ENCODE assay signal across 10 cellular contexts in the genomic region with DNA sequence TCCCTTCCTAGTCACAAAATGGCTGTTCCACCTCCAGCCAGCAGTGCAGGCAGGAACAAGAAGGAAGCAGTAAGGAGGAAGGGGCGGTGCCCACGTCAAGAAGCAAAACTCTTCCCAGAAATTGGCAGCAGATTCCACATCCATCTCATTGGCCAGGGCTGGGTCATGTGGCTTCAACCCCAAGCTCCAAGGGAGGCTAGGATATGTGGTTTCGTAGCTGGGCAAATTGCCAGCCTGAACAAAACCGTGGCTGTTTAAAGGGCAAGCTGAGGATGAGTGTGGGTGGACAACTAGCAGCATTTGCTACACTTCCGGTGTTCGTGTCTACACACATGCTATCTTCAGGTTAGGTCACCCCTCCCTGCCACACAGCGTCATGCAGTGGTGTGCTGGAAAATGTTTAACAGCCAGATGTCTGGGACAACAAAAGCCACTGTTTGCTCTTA.
A peak's percentile ranks its signal among the peaks of the same experiment; 100 is the strongest.
DNase-seq lines count a peak whose midpoint lies in the region; ATAC-seq and TF ChIP-seq lines count a peak whose summit lies in the region.
"Had no signal": no experiment of that assay in that cellular context is flagged by ENCODE, and none has a peak within 500 bp of the region (broad histone marks: within the 10 kb centered on the region; RNA-seq: fewer than 3 reads in every experiment).

No MANE protein-coding gene starts in this region.

- H3K4me3 Mint-ChIP-seq in activated T-cell treated with anti-CD3 and anti-CD28 coated beads, Interleukin-2, amount 50 U/mL, for 24 hours, result no peak overlapping the region
- H3K4me3 Mint-ChIP-seq in activated T-helper 1 cell treated with anti-CD3 and anti-CD28 coated beads, Interleukin-12 subunit alpha, Interleukin-12 subunit beta, Interleukin-2, Interleukin-4 antibody, amounts not matched to agents 30 ng/mL and 10 ng/mL and 1 ng/mL, durations not matched to agents 14 hours and 24 hours and 36 hours, result no peak overlapping the region
- H3K4me3 Mint-ChIP-seq: T-helper 1 cell treated with Interleukin-12 subunit alpha and Interleukin-12 subunit beta and Interleukin-4 antibody, amounts not matched to agents 30 μg/mL and 1 μg/mL, for 36 hours had no signal

- peaks cover 43% of the 10 kb centered on the region for H3K27me3 Mint-ChIP-seq in activated T-cell treated with anti-CD3 and anti-CD28 coated beads, Interleukin-2, amount 50 U/mL, for 24 hours
- peaks cover 7% of the 10 kb centered on the region for H3K27me3 Mint-ChIP-seq in activated T-helper 1 cell treated with anti-CD3 and anti-CD28 coated beads, Interleukin-12 subunit alpha, Interleukin-12 subunit beta, Interleukin-2, Interleukin-4 antibody, amounts not matched to agents 30 ng/mL and 10 ng/mL and 1 ng/mL, durations not matched to agents 14 hours and 24 hours and 36 hours (ENCODE audit: insufficient read depth)

- no peaks in the 10 kb centered on the region for H3K9me3 Mint-ChIP-seq in activated T-cell treated with anti-CD3 and anti-CD28 coated beads, Interleukin-2, amount 50 U/mL, for 24 hours
- no peaks in the 10 kb centered on the region for H3K9me3 Mint-ChIP-seq in activated T-helper 1 cell treated with anti-CD3 and anti-CD28 coated beads, Interleukin-12 subunit alpha, Interleukin-12 subunit beta, Interleukin-2, Interleukin-4 antibody, amounts not matched to agents 30 ng/mL and 10 ng/mL and 1 ng/mL, durations not matched to agents 14 hours and 24 hours and 36 hours
- H3K9me3 Mint-ChIP-seq: T-helper 1 cell treated with Interleukin-12 subunit alpha and Interleukin-12 subunit beta and Interleukin-4 antibody, amounts not matched to agents 30 μg/mL and 1 μg/mL, for 36 hours had no signal

- no peak overlapping the region for H3K4me3 ChIP-seq in fibroblast of villous mesenchyme (ENCODE audit: low read depth, low read length)

- ATAC-seq in HG03571 (IDR thresholded peaks at IDR 0.05; ENCODE audit: unreplicated experiment), result no peak

- H3K27ac ChIP-seq in substantia nigra (ENCODE audit: low read depth, low read length, poor library complexity, severe bottlenecking), result peak overlapping the region; percentile 56
- H3K27ac ChIP-seq: C4-2B had no signal

- H3K27ac Mint-ChIP-seq in activated T-cell treated with anti-CD3 and anti-CD28 coated beads, Interleukin-2, amount 50 U/mL, for 24 hours, result no peak overlapping the region
- H3K27ac Mint-ChIP-seq in activated T-helper 1 cell treated with anti-CD3 and anti-CD28 coated beads, Interleukin-12 subunit alpha, Interleukin-12 subunit beta, Interleukin-2, Interleukin-4 antibody, amounts not matched to agents 30 ng/mL and 10 ng/mL and 1 ng/mL, durations not matched to agents 14 hours and 24 hours and 36 hours, result no peak overlapping the region
- H3K27ac Mint-ChIP-seq: T-helper 1 cell treated with Interleukin-12 subunit alpha and Interleukin-12 subunit beta and Interleukin-4 antibody, amounts not matched to agents 30 μg/mL and 1 μg/mL, for 36 hours had no signal

- no peak for TF ChIP-seq CTCF in fibroblast of villous mesenchyme (IDR thresholded peaks at IDR 0.05; ENCODE audit: insufficient read depth, low read depth, low read length)

- peaks cover 2% of the 10 kb centered on the region for H3K4me1 Mint-ChIP-seq in activated T-cell treated with anti-CD3 and anti-CD28 coated beads, Interleukin-2, amount 50 U/mL, for 24 hours (ENCODE audit: low read depth)
- no peaks in the 10 kb centered on the region for H3K4me1 Mint-ChIP-seq in activated T-helper 1 cell treated with anti-CD3 and anti-CD28 coated beads, Interleukin-12 subunit alpha, Interleukin-12 subunit beta, Interleukin-2, Interleukin-4 antibody, amounts not matched to agents 30 ng/mL and 10 ng/mL and 1 ng/mL, durations not matched to agents 14 hours and 24 hours and 36 hours (ENCODE audit: low read depth)

- no peaks in the 10 kb centered on the region for H3K36me3 Mint-ChIP-seq in activated T-cell treated with anti-CD3 and anti-CD28 coated beads, Interleukin-2, amount 50 U/mL, for 24 hours (ENCODE audit: low read depth)
- no peaks in the 10 kb centered on the region for H3K36me3 Mint-ChIP-seq in activated T-helper 1 cell treated with anti-CD3 and anti-CD28 coated beads, Interleukin-12 subunit alpha, Interleukin-12 subunit beta, Interleukin-2, Interleukin-4 antibody, amounts not matched to agents 30 ng/mL and 10 ng/mL and 1 ng/mL, durations not matched to agents 14 hours and 24 hours and 36 hours (ENCODE audit: low read depth)

- DNase-seq in activated T-cell treated with anti-CD3 and anti-CD28 coated beads, Interleukin-2, amount 50 U/mL, for 48 hours, result peak; percentile 20 to 22
- DNase-seq in activated T-cell treated with anti-CD3 and anti-CD28 coated beads, Interleukin-2, amount 50 U/mL, for 24 hours, result no peak
- peak; percentile 64 for DNase-seq in RPMI8226
- peak; percentile 54 for DNase-seq in fibroblast of villous mesenchyme (ENCODE audit: low read depth)
- peak in 47 of 49 donors; percentile 5 to 95 (median 59) for DNase-seq in substantia nigra (lab: John Stamatoyannopoulos, UW)
- no peak for DNase-seq in activated T-helper 1 cell treated with anti-CD3 and anti-CD28 coated beads, Interleukin-12 subunit alpha, Interleukin-12 subunit beta, Interleukin-2, Interleukin-4 antibody, amounts not matched to agents 30 ng/mL and 10 ng/mL and 1 ng/mL, durations not matched to agents 14 hours and 24 hours and 36 hours (ENCODE audit: low spot score)
- no peak for DNase-seq in NOMO-1 treated with dmso at 0.1 percent for 144 hours (lab: John Stamatoyannopoulos, UW; ENCODE audit: unreplicated experiment)

- intact Hi-C loops in activated T-helper 1 cell treated with anti-CD3 and anti-CD28 coated beads, Interleukin-12 subunit alpha, Interleukin-12 subunit beta, Interleukin-2, Interleukin-4 antibody, amounts not matched to agents 30 ng/mL and 10 ng/mL and 1 ng/mL, durations not matched to agents 14 hours and 24 hours and 36 hours (cut with micrococcal nuclease), result no loop called here

Comparison
In these comparisons a context has a peak if more than half of its experiments do, and no peak if none do; other contexts are left out.
1. DNase-seq: peak in activated T-cell treated with anti-CD3 and anti-CD28 coated beads, Interleukin-2, amount 50 U/mL, for 48 hours (2 of 2), RPMI8226 (single experiment), fibroblast of villous mesenchyme (single experiment) and substantia nigra (47 of 49); none in activated T-cell treated with anti-CD3 and anti-CD28 coated beads, Interleukin-2, amount 50 U/mL, for 24 hours (single experiment), activated T-helper 1 cell treated with anti-CD3 and anti-CD28 coated beads, Interleukin-12 subunit alpha, Interleukin-12 subunit beta, Interleukin-2, Interleukin-4 antibody, amounts not matched to agents 30 ng/mL and 10 ng/mL and 1 ng/mL, durations not matched to agents 14 hours and 24 hours and 36 hours (single experiment) and NOMO-1 treated with dmso at 0.1 percent for 144 hours (single experiment).